8 cellular contexts compared by ENCODE assay signal in the genomic region with DNA sequence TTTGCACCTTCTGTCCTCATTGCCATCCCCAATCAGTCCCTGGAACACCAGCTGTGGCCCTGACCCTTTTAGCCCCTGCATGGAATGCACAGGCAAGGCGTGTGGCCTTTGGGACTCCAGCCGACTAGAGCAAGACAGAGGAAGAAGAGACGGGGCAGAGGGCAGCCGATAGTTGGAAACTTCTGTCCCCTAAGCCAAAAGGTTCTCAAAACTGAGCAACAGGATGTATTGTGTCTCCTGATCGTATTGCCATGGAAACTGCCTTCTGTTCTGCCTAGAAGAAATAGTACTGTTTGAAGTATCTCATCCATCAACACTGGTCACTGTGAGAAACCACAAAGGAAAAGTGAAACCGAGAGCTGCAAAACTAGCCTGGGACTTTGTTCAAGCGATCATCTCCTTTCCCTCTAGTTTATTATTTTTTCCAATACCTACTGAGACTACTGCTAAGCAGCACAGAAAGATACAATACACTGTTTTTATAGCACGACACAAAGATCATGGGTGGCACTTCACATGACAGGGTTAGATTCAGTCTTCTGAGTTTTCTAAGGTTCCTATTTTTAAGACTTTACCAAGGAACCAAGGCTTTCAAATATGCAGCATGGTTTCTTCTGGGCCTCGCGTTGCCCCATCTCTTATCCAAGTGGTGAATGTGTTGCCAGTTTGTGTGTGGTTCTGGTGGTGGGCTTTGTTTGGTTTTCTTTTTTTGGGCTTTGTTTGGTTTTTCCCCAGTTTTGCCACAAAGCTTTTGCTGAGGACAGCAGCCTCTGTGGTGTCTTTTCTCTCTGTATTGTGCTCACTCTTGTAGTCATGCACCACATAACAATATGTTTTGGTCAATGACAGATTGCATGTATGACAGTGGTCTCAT. TPM values are rescaled to one million over a fixed set of nuclear protein-coding genes. Genes with fewer than 3 reads are reported as not detected.
DNase-seq lines count a peak whose midpoint lies in the region; ATAC-seq and TF ChIP-seq lines count a peak whose summit lies in the region.

No MANE protein-coding gene starts in this region.

- no peak overlapping the region for H3K4me3 ChIP-seq in Jurkat, Clone E6-1 (ENCODE audit: low read length)
- peak overlapping the region in 4 of 8 donors; percentile 4 to 41 (median 9) for H3K4me3 ChIP-seq in spleen

- no peak for TF ChIP-seq CTCF in spleen (IDR thresholded peaks at IDR 0.05 in 8 of 11, conservative IDR thresholded peaks at IDR 0.05 in 3 of 11)

- WGBS in spleen, 5 donors, result 15 to 16% (median 15%) methylated on average over 10 of the region's 10 CpGs

- no peaks in the 10 kb centered on the region for H3K9me3 ChIP-seq in spleen

- peaks cover 0 to 67% (median 2%) of the 10 kb centered on the region in 6 donors for H3K36me3 ChIP-seq in spleen

- intact Hi-C loops in left cardiac atrium (cut with DNase I) (no loop called here), spleen (cut with DNase I; ENCODE audit: low total_unique reads) (no loop called here)

- H3K4me1 ChIP-seq in spleen, result peaks cover 57 to 100% (median 96%) of the 10 kb centered on the region in 6 donors

- ATAC-seq in GM21515 (IDR thresholded peaks at IDR 0.05; ENCODE audit: unreplicated experiment) (peak; percentile 66), left cardiac atrium (peak; percentile 58 to 76)

- no peaks in the 10 kb centered on the region for H3K27me3 ChIP-seq in spleen (replicated peaks in 1 of 7)

- peak overlapping the region; percentile 86 to 92 (median 88) for H3K27ac ChIP-seq in spleen

- TF ChIP-seq POLR2A in spleen (IDR thresholded peaks at IDR 0.05), result no peak

- DNase-seq in ELR (ENCODE audit: low read depth), result peak; percentile 56
- DNase-seq in Jurkat, Clone E6-1 (ENCODE audit: low read depth, low spot score), result peak; percentile 34
- DNase-seq in activated effector memory CD4-positive, alpha-beta T cell treated with anti-CD3 and anti-CD28 coated beads, Interleukin-2, amount 50 U/mL, for 16 hours, result peak; percentile 80
- DNase-seq in left cardiac atrium, result no peak
- DNase-seq in spleen, result peak; percentile 86
- DNase-seq in LoVo (ENCODE audit: low spot score), result no peak
- no peak for DNase-seq in stimulated activated CD4-positive, alpha-beta T cell treated with anti-CD3 and anti-CD28 coated beads, Interleukin-4, amount 100 ng/mL, for 4 hours

RNA-seq across cellular contexts. Expression of gene GPR183, which starts 49.3 kb away (rescaled TPM):
- polyA plus RNA-seq in Jurkat, Clone E6-1 (2012; ENCODE audit: insufficient read depth, insufficient read length), result not detected
- total RNA-seq in left cardiac atrium (10 to 100 TPM in 1 of 2 donors, 1 to 10 TPM in 1; 6.0 to 14.8 TPM), spleen (10 to 100 TPM; 29.1 to 83.6 (median 53.4) TPM)
- polyA plus RNA-seq in spleen, result 10 to 100 TPM; 56.0 to 68.0 (median 60.6) TPM

Comparison
In these comparisons a context has a peak if more than half of its experiments do, and no peak if none do; other contexts are left out.
1. DNase-seq: peak in ELR (single experiment), Jurkat, Clone E6-1 (single experiment), activated effector memory CD4-positive, alpha-beta T cell treated with anti-CD3 and anti-CD28 coated beads, Interleukin-2, amount 50 U/mL, for 16 hours (single experiment) and spleen (single experiment); none in left cardiac atrium (single experiment), LoVo (single experiment) and stimulated activated CD4-positive, alpha-beta T cell treated with anti-CD3 and anti-CD28 coated beads, Interleukin-4, amount 100 ng/mL, for 4 hours (0 of 2).